Comparison of ENCODE assay signal across 1 cellular context in genomic region chr22:47002692-47003091, GRCh38.
TF ChIP-seq lines count a peak whose summit lies in the region.

No MANE protein-coding gene starts in this region.

TF ChIP-seq in GM23338, 12 proteins besides CTCF, POLR2A, EP300 and RAD21 (continued from another document):
- TF ChIP-seq REST (IDR thresholded peaks at IDR 0.05; ENCODE audit: unreplicated experiment) (no peak), EZH2phosphoT487 (IDR thresholded peaks at IDR 0.05; ENCODE audit: unreplicated experiment) (no peak)
